In genomic region chr18:14179306-14179705, GRCh38 we compare ENCODE assay signal across 9 cellular contexts. TPM values are rescaled to one million over a fixed set of nuclear protein-coding genes. Genes with fewer than 3 reads are reported as not detected.
DNase-seq lines count a peak whose midpoint lies in the region; ATAC-seq and TF ChIP-seq lines count a peak whose summit lies in the region.
"Had no signal": no experiment of that assay in that cellular context is flagged by ENCODE, and none has a peak within 500 bp of the region (broad histone marks: within the 10 kb centered on the region; RNA-seq: fewer than 3 reads in every experiment).

No MANE protein-coding gene starts in this region.

- H3K27me3 ChIP-seq in stomach = peaks cover 0 to 14% (median 0%) of the 10 kb centered on the region in 3 donors
- H3K27me3 ChIP-seq: BLaER1 treated with 17β-estradiol and CSF1 and Interleukin-3, amounts not matched to agents 10 nM and 100 nM had no signal

- no peak for TF ChIP-seq EP300 in stomach (IDR thresholded peaks at IDR 0.05)

- WGBS in stomach, 5 donors = 9 to 29% (median 13%) methylated on average over 20 to 28 of the region's 28 CpGs

- H3K36me3 Mint-ChIP-seq in activated CD4-positive, alpha-beta T cell treated with anti-CD3 and anti-CD28 coated beads for 36 hours (ENCODE audit: low read depth) = no peaks in the 10 kb centered on the region
- no peaks in the 10 kb centered on the region for H3K36me3 Mint-ChIP-seq in T-cell

- CTCF ChIA-PET in activated CD4-positive, alpha-beta T cell treated with anti-CD3 and anti-CD28 coated beads for 36 hours (lab: Charles Lee) = interaction anchor here (1.0 kb wide), 1 partner anchor 10 kb away, joined by 3 read pairs; no protein-coding TSS in a partner anchor
- CTCF ChIA-PET in T-cell (lab: Charles Lee) = no interaction called here

- peak overlapping the region; percentile 79 for H3K4me3 Mint-ChIP-seq in activated CD4-positive, alpha-beta T cell treated with anti-CD3 and anti-CD28 coated beads for 36 hours
- H3K4me3 Mint-ChIP-seq in T-cell = peak overlapping the region; percentile 85 to 88 (median 87)

- H3K4me1 Mint-ChIP-seq in activated CD4-positive, alpha-beta T cell treated with anti-CD3 and anti-CD28 coated beads for 36 hours = peaks cover 6% of the 10 kb centered on the region
- H3K4me1 Mint-ChIP-seq in T-cell = peaks cover 6 to 13% (median 7%) of the 10 kb centered on the region in 3 donors

- H3K36me3 ChIP-seq in stomach = no peaks in the 10 kb centered on the region
- H3K36me3 ChIP-seq: BLaER1 treated with 17β-estradiol and CSF1 and Interleukin-3, amounts not matched to agents 10 nM and 100 nM had no signal

- H3K4me3 ChIP-seq in fibroblast of villous mesenchyme (ENCODE audit: low read depth, low read length) = peak overlapping the region; percentile 45
- H3K4me3 ChIP-seq in stomach = peak overlapping the region; percentile 44 to 56 (median 49)

- no peak for DNase-seq in activated CD4-positive, alpha-beta T cell treated with anti-CD3 and anti-CD28 coated beads for 36 hours
- DNase-seq in activated CD4-positive, alpha-beta T cell treated with anti-CD3 and anti-CD28 coated beads for 1 hour = no peak
- peak in 3 of 34 experiments; percentile 19 to 25 (median 20) for DNase-seq in T-cell
- DNase-seq in fibroblast of villous mesenchyme (ENCODE audit: low read depth) = no peak
- no peak for DNase-seq in stomach
- DNase-seq in ecto neural progenitor cell (ENCODE audit: low spot score) = no peak
- no peak for DNase-seq in NCI-H446 treated with DMSO at 0.1 percent for 48 hours (lab: John Stamatoyannopoulos, UW)
- no peak for DNase-seq in NCI-H345 (lab: John Stamatoyannopoulos, UW)

- intact Hi-C loops in activated CD4-positive, alpha-beta T cell treated with anti-CD3 and anti-CD28 coated beads for 36 hours (cut with DNase I, micrococcal nuclease) = loop anchor here in 1 of 2 experiments (2.0 to 5.0 kb wide), 2 partner anchors 218 to 237 kb away; no protein-coding TSS in a partner anchor
- intact Hi-C loops in stomach (cut with DNase I; ENCODE audit: low total_unique reads) = no loop called here

- ATAC-seq in activated CD4-positive, alpha-beta T cell treated with anti-CD3 and anti-CD28 coated beads for 36 hours = peak; percentile 14
- ATAC-seq in T-cell (replicated peaks in 1 of 4) = peak; percentile 35 to 45 (median 40)

- POLR2A ChIA-PET in activated CD4-positive, alpha-beta T cell treated with anti-CD3 and anti-CD28 coated beads for 36 hours (lab: Charles Lee) = no interaction called here
- POLR2A ChIA-PET in T-cell (lab: Charles Lee) = no interaction called here

- no peak for TF ChIP-seq CTCF in fibroblast of villous mesenchyme (IDR thresholded peaks at IDR 0.05; ENCODE audit: insufficient read depth, low read depth, low read length)
- TF ChIP-seq CTCF in stomach (IDR thresholded peaks at IDR 0.05) = no peak

- no peaks in the 10 kb centered on the region for H3K9me3 ChIP-seq in stomach
- H3K9me3 ChIP-seq: BLaER1 treated with 17β-estradiol and CSF1 and Interleukin-3, amounts not matched to agents 10 nM and 100 nM had no signal

- peak overlapping the region in 2 of 5 donors; percentile 35 to 38 for H3K27ac ChIP-seq in stomach
- H3K27ac ChIP-seq: BLaER1 treated with 17β-estradiol and CSF1 and Interleukin-3, amounts not matched to agents 10 nM and 100 nM had no signal

- H3K27ac Mint-ChIP-seq in activated CD4-positive, alpha-beta T cell treated with anti-CD3 and anti-CD28 coated beads for 36 hours = peak overlapping the region; percentile 88
- H3K27ac Mint-ChIP-seq in T-cell = peak overlapping the region in 1 of 2 donors; percentile 56

- peaks cover 0 to 13% (median 6%) of the 10 kb centered on the region in 4 donors for H3K4me1 ChIP-seq in stomach

- TF ChIP-seq POLR2A in stomach (IDR thresholded peaks at IDR 0.05) = no peak

- H3K9me3 Mint-ChIP-seq in activated CD4-positive, alpha-beta T cell treated with anti-CD3 and anti-CD28 coated beads for 36 hours (ENCODE audit: low read depth) = no peaks in the 10 kb centered on the region
- H3K9me3 Mint-ChIP-seq in T-cell = no peaks in the 10 kb centered on the region

- peaks cover 3% of the 10 kb centered on the region for H3K27me3 Mint-ChIP-seq in activated CD4-positive, alpha-beta T cell treated with anti-CD3 and anti-CD28 coated beads for 36 hours
- no peaks in the 10 kb centered on the region for H3K27me3 Mint-ChIP-seq in T-cell

RNA-seq across cellular contexts. Expression of gene ZNF519, which starts 47.1 kb away (rescaled TPM):
- 10 to 100 TPM; 14.5 to 16.3 TPM for total RNA-seq in activated CD4-positive, alpha-beta T cell treated with anti-CD3 and anti-CD28 coated beads for 36 hours
- 10 to 100 TPM in 3 of 5 donors, 1 to 10 TPM in 2; 6.1 to 12.3 (median 10.4) TPM for total RNA-seq in T-cell
- 6.0 and 8.7 TPM in 2 replicates for total RNA-seq in fibroblast of villous mesenchyme
- 10 to 100 TPM in 2 of 5 donors, 1 to 10 TPM in 2, under 1 TPM in 1; 0.58 to 17.4 (median 2.2) TPM for total RNA-seq in stomach
- 1 to 10 TPM in 2 of 3 donors, not detected in 1; 1.2 to 3.3 TPM for polyA plus RNA-seq in stomach
